8 cellular contexts compared by ENCODE assay signal in genomic region chr7:105652359-105652993, GRCh38.
DNase-seq lines count a peak whose midpoint lies in the region; ATAC-seq and TF ChIP-seq lines count a peak whose summit lies in the region.

No MANE protein-coding gene starts in this region.

- no peak overlapping the region for H3K27ac ChIP-seq in CD8-positive, alpha-beta T cell (ENCODE audit: low read depth, low read length)
- H3K27ac ChIP-seq in OCI-LY3 (ENCODE audit: low read length) (no peak overlapping the region), esophagus muscularis mucosa (replicated peaks in 1 of 4) (no peak overlapping the region)

- CTCF ChIA-PET in CD8-positive, alpha-beta T cell (lab: Charles Lee) = interaction anchor here (0.6 to 11.3 kb wide), 10 partner anchors 9 to 503 kb away, joined by 3 to 114 read pairs (median 4); no protein-coding TSS in a partner anchor

- H3K4me1 Mint-ChIP-seq in CD8-positive, alpha-beta T cell (ENCODE audit: low read depth) = peaks cover 5% of the 10 kb centered on the region
- peaks cover 59% of the 10 kb centered on the region for H3K4me1 Mint-ChIP-seq in nephron progenitor cell
- peaks cover 31% of the 10 kb centered on the region for H3K4me1 Mint-ChIP-seq in stimulated activated naive CD8-positive, alpha-beta T cell treated with anti-CD3 and anti-CD28 coated beads, Interleukin-15, amount 100 ng/mL, for 72 hours

- no peaks in the 10 kb centered on the region for H3K9me3 Mint-ChIP-seq in CD8-positive, alpha-beta T cell
- no peaks in the 10 kb centered on the region for H3K9me3 Mint-ChIP-seq in nephron progenitor cell
- H3K9me3 Mint-ChIP-seq in stimulated activated naive CD8-positive, alpha-beta T cell treated with anti-CD3 and anti-CD28 coated beads, Interleukin-15, amount 100 ng/mL, for 72 hours = no peaks in the 10 kb centered on the region

- no peak overlapping the region for H3K4me2 ChIP-seq in OCI-LY3 (ENCODE audit: low read length)

- TF ChIP-seq CTCF in CD8-positive, alpha-beta T cell (IDR thresholded peaks at IDR 0.05) = peak; percentile 70
- TF ChIP-seq CTCF in OCI-LY3 (IDR thresholded peaks at IDR 0.05; ENCODE audit: low read depth, low read length) = peak; percentile 85
- TF ChIP-seq CTCF in esophagus muscularis mucosa (IDR thresholded peaks at IDR 0.05) = peak; percentile 87 to 98 (median 92)
- peak; percentile 91 for TF ChIP-seq CTCF in nephron progenitor cell (IDR thresholded peaks at IDR 0.05)

- 38% methylated on average over 8 of the region's 8 CpGs for WGBS in esophagus muscularis mucosa

- H3K9me3 ChIP-seq in CD8-positive, alpha-beta T cell (ENCODE audit: low read length) = no peaks in the 10 kb centered on the region
- H3K9me3 ChIP-seq in OCI-LY3 (ENCODE audit: insufficient read depth, low read length) (no peaks in the 10 kb centered on the region), esophagus muscularis mucosa (no peaks in the 10 kb centered on the region)

- no peak overlapping the region for H3K4me3 Mint-ChIP-seq in CD8-positive, alpha-beta T cell
- H3K4me3 Mint-ChIP-seq in nephron progenitor cell = no peak overlapping the region
- no peak overlapping the region for H3K4me3 Mint-ChIP-seq in stimulated activated naive CD8-positive, alpha-beta T cell treated with anti-CD3 and anti-CD28 coated beads, Interleukin-15, amount 100 ng/mL, for 72 hours

- peaks cover 72% of the 10 kb centered on the region for H3K36me3 Mint-ChIP-seq in CD8-positive, alpha-beta T cell
- H3K36me3 Mint-ChIP-seq in nephron progenitor cell (ENCODE audit: low read depth) = peaks cover 4% of the 10 kb centered on the region

- ATAC-seq in CD8-positive, alpha-beta T cell = peak; percentile 92
- peak; percentile 84 for ATAC-seq in GM19397 (IDR thresholded peaks at IDR 0.05; ENCODE audit: unreplicated experiment)
- peak; percentile 87 for ATAC-seq in stimulated activated naive CD8-positive, alpha-beta T cell treated with anti-CD3 and anti-CD28 coated beads, Interleukin-15, amount 100 ng/mL, for 72 hours

- POLR2A ChIA-PET in CD8-positive, alpha-beta T cell (lab: Charles Lee) = interaction anchor here (0.9 kb wide), 1 partner anchor 370 kb away, joined by 3 read pairs; no protein-coding TSS in a partner anchor

- intact Hi-C loops in CD8-positive, alpha-beta T cell (cut with DNase I, micrococcal nuclease) = loop anchor here (1.0 to 5.0 kb wide), 4 partner anchors 100 to 500 kb away; no protein-coding TSS in a partner anchor
- intact Hi-C loops in esophagus muscularis mucosa (cut with DNase I) = loop anchor here (5.0 to 10.0 kb wide), 4 partner anchors 90 to 512 kb away; no protein-coding TSS in a partner anchor

- no peaks in the 10 kb centered on the region for H3K27me3 ChIP-seq in CD8-positive, alpha-beta T cell (ENCODE audit: insufficient read depth, low read length)
- H3K27me3 ChIP-seq in OCI-LY3 (ENCODE audit: low read depth, low read length) (no peaks in the 10 kb centered on the region), esophagus muscularis mucosa (no peaks in the 10 kb centered on the region)

- no peaks in the 10 kb centered on the region for H3K27me3 Mint-ChIP-seq in CD8-positive, alpha-beta T cell (ENCODE audit: low read depth)
- H3K27me3 Mint-ChIP-seq in nephron progenitor cell (ENCODE audit: low read depth, poor library complexity) = peaks cover 3% of the 10 kb centered on the region
- H3K27me3 Mint-ChIP-seq in stimulated activated naive CD8-positive, alpha-beta T cell treated with anti-CD3 and anti-CD28 coated beads, Interleukin-15, amount 100 ng/mL, for 72 hours = no peaks in the 10 kb centered on the region

- peaks cover 5% of the 10 kb centered on the region for H3K36me3 ChIP-seq in CD8-positive, alpha-beta T cell (ENCODE audit: insufficient read depth, low read length)
- no peaks in the 10 kb centered on the region for H3K36me3 ChIP-seq in OCI-LY3 (replicated peaks; ENCODE audit: low read depth, low read length)
- H3K36me3 ChIP-seq in esophagus muscularis mucosa = peaks cover 0 to 8% (median 0%) of the 10 kb centered on the region in 4 donors

- no peaks in the 10 kb centered on the region for H3K79me2 ChIP-seq in OCI-LY3 (ENCODE audit: low read length)

- no peak for TF ChIP-seq POLR2A in esophagus muscularis mucosa (IDR thresholded peaks at IDR 0.05; ENCODE audit: low read depth)

- H4K20me1 ChIP-seq in OCI-LY3 (ENCODE audit: insufficient read depth, low read length) = no peaks in the 10 kb centered on the region

- no peak overlapping the region for H2AFZ ChIP-seq in OCI-LY3 (ENCODE audit: low read depth, low read length)

- peak; percentile 34 to 73 (median 70) for DNase-seq in CD8-positive, alpha-beta T cell
- DNase-seq in HT1080 (ENCODE audit: low read depth) (peak; percentile 57), activated T-cell treated with anti-CD3 and anti-CD28 coated beads for 1 hour (ENCODE audit: low read depth) (peak; percentile 50), esophagus muscularis mucosa (ENCODE audit: extremely low spot score) (no peak), nephron progenitor cell (peak; percentile 86)
- DNase-seq in stimulated activated naive CD8-positive, alpha-beta T cell treated with anti-CD3 and anti-CD28 coated beads, Interleukin-15, amount 100 ng/mL, for 72 hours = peak; percentile 52 to 61

- H3K4me3 ChIP-seq in CD8-positive, alpha-beta T cell (ENCODE audit: low read depth, low read length) = no peak overlapping the region
- H3K4me3 ChIP-seq in OCI-LY3 (ENCODE audit: low read length) (no peak overlapping the region), esophagus muscularis mucosa (no peak overlapping the region)

- H3K9ac ChIP-seq in OCI-LY3 (ENCODE audit: low read length) = no peak overlapping the region

- H3K4me1 ChIP-seq in CD8-positive, alpha-beta T cell (ENCODE audit: insufficient read depth, low read length) = no peaks in the 10 kb centered on the region
- H3K4me1 ChIP-seq in OCI-LY3 (ENCODE audit: low read length) (no peaks in the 10 kb centered on the region), esophagus muscularis mucosa (peaks cover 31 to 48% (median 45%) of the 10 kb centered on the region in 4 donors)

- no peak for TF ChIP-seq EP300 in esophagus muscularis mucosa (IDR thresholded peaks at IDR 0.05)

- no peak overlapping the region for H3K27ac Mint-ChIP-seq in CD8-positive, alpha-beta T cell
- H3K27ac Mint-ChIP-seq in nephron progenitor cell = no peak overlapping the region
- H3K27ac Mint-ChIP-seq in stimulated activated naive CD8-positive, alpha-beta T cell treated with anti-CD3 and anti-CD28 coated beads, Interleukin-15, amount 100 ng/mL, for 72 hours = peak overlapping the region in 1 of 2 donors; percentile 27
